Comparison of ENCODE assay signal across 17 cellular contexts in the genomic region with DNA sequence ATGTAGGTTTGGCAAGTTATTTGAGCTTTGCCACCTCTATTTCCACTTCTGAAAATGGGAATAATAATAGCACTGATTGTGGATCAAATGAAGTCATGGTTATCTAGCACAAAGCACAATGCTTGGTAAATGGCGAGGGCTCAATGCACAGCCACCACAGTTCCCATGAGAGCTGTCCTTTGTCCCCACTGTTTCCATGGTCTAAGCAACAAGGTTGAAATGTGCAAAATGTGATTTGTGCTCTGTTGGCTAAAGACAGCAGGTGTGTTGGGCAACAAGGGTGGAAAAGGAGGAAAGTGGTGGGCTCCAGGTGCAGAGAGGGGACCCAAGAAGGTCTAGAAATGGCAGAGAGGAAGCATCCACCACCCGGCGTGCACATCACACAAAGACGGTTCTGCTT.
DNase-seq lines count a peak whose midpoint lies in the region; ATAC-seq and TF ChIP-seq lines count a peak whose summit lies in the region.
"Had no signal": no experiment of that assay in that cellular context is flagged by ENCODE, and none has a peak within 500 bp of the region (broad histone marks: within the 10 kb centered on the region; RNA-seq: fewer than 3 reads in every experiment).

No MANE protein-coding gene starts in this region.

- TF ChIP-seq POLR2A in gastroesophageal sphincter (IDR thresholded peaks at IDR 0.05) = no peak

- no peak overlapping the region for H3K27ac ChIP-seq in GM23338 (ENCODE audit: low read depth)
- peak overlapping the region; percentile 82 for H3K27ac ChIP-seq in cingulate gyrus (ENCODE audit: low read depth, low read length)
- no peak overlapping the region for H3K27ac ChIP-seq in gastroesophageal sphincter
- H3K27ac ChIP-seq: C4-2B had no signal

- 0 out of 2 replicates have a peak overlapping the region, but pooled peaks have one; percentile 2 for H2AFZ ChIP-seq in GM23338

- H3K9me3 ChIP-seq in gastroesophageal sphincter = no peaks in the 10 kb centered on the region

- H3K27ac Mint-ChIP-seq in GM23338 = no peak overlapping the region
- H3K27ac Mint-ChIP-seq: B cell; CD4-positive, alpha-beta memory T cell had no signal

- no peak for DNase-seq in GM23338 (ENCODE audit: low spot score)
- DNase-seq in midbrain (lab: John Stamatoyannopoulos, UW) = peak; percentile 67
- peak; percentile 78 for DNase-seq in superior temporal gyrus (ENCODE audit: extremely low spot score)
- no peak for DNase-seq in DMS153 treated with DMSO at 0.1 percent for 48 hours (lab: John Stamatoyannopoulos, UW; ENCODE audit: unreplicated experiment)
- DNase-seq: ACHN; CD4-positive, alpha-beta memory T cell; DMS79 treated with DMSO at 0.1 percent for 48 hours; EL; GDM1; IMR-90 had no signal

- WGBS in gastroesophageal sphincter (ENCODE audit: low coverage in 1 of 2), 2 donors = 72 to 80% methylated on average over 1 to 4 of the region's 4 CpGs

- H3K9me3 Mint-ChIP-seq in GM23338 = no peaks in the 10 kb centered on the region
- H3K9me3 Mint-ChIP-seq: CD4-positive, alpha-beta memory T cell had no signal

- TF ChIP-seq CTCF in GM23338 (conservative IDR thresholded peaks at IDR 0.05; ENCODE audit: low read depth in 2 of 2) (no peak), gastroesophageal sphincter (IDR thresholded peaks at IDR 0.05) (no peak)

- peaks cover 9% of the 10 kb centered on the region for H3K27me3 Mint-ChIP-seq in GM23338 (ENCODE audit: insufficient read depth, low read depth, poor library complexity)

- peaks cover 37% of the 10 kb centered on the region for H3K4me1 Mint-ChIP-seq in GM23338
- H3K4me1 Mint-ChIP-seq: B cell; CD4-positive, alpha-beta memory T cell had no signal

- no peaks in the 10 kb centered on the region for H4K20me1 ChIP-seq in GM23338 (replicated peaks; ENCODE audit: insufficient read depth)

- H3F3A ChIP-seq in GM23338 (replicated peaks; ENCODE audit: low read depth) = no peaks in the 10 kb centered on the region

- no peak for ATAC-seq in GM23338
- no peak for ATAC-seq in GM21515 (IDR thresholded peaks at IDR 0.05; ENCODE audit: unreplicated experiment)
- ATAC-seq in gastroesophageal sphincter = no peak
- no peak for ATAC-seq in HG03521 (IDR thresholded peaks at IDR 0.05; ENCODE audit: unreplicated experiment)
- ATAC-seq: HCT116 had no signal

- H3K27me3 ChIP-seq in GM23338 (ENCODE audit: insufficient read depth) (no peaks in the 10 kb centered on the region), gastroesophageal sphincter (peaks cover 65% of the 10 kb centered on the region)

- H3K4me2 ChIP-seq in GM23338 = no peak overlapping the region

- no peak overlapping the region for H3K4me3 Mint-ChIP-seq in GM23338
- H3K4me3 Mint-ChIP-seq: B cell; CD4-positive, alpha-beta memory T cell had no signal

- H3K4me1 ChIP-seq in GM23338 (ENCODE audit: insufficient read depth) (peaks cover 29% of the 10 kb centered on the region), gastroesophageal sphincter (no peaks in the 10 kb centered on the region)

- no peaks in the 10 kb centered on the region for H3K79me2 ChIP-seq in GM23338 (replicated peaks; ENCODE audit: insufficient read depth)

- no peaks in the 10 kb centered on the region for H3K36me3 ChIP-seq in GM23338 (ENCODE audit: insufficient read depth)
- H3K36me3 ChIP-seq in gastroesophageal sphincter = no peaks in the 10 kb centered on the region

- H3K9me2 ChIP-seq in GM23338 (ENCODE audit: insufficient read depth) = peaks cover 3% of the 10 kb centered on the region

- H3K36me3 Mint-ChIP-seq in GM23338 (ENCODE audit: low read depth) = no peaks in the 10 kb centered on the region
- H3K36me3 Mint-ChIP-seq: CD4-positive, alpha-beta memory T cell had no signal

- no peak for TF ChIP-seq EP300 in gastroesophageal sphincter (IDR thresholded peaks at IDR 0.05)

- H3K4me3 ChIP-seq in GM23338 (no peak overlapping the region), gastroesophageal sphincter (no peak overlapping the region)

TF ChIP-seq in GM23338, 12 proteins besides CTCF, POLR2A, EP300 and RAD21:
- TF ChIP-seq CREB1 (CRISPR knock-in tag; IDR thresholded peaks at IDR 0.05; ENCODE audit: low read depth) = no peak
- TF ChIP-seq ZNF331 (CRISPR knock-in tag; IDR thresholded peaks at IDR 0.05; ENCODE audit: low read depth) = no peak

Comparison
In these comparisons a context has a peak if more than half of its experiments do, and no peak if none do; other contexts are left out.
1. DNase-seq: peak in midbrain (single experiment) and superior temporal gyrus (single experiment); none in GM23338 (single experiment) and DMS153 treated with DMSO at 0.1 percent for 48 hours (single experiment).